Comparison of ENCODE assay signal across 1 cellular context in genomic region chr18:62988467-62988866, GRCh38.
TF ChIP-seq lines count a peak whose summit lies in the region.

No MANE protein-coding gene starts in this region.

TF ChIP-seq in SK-N-SH, 30 proteins besides CTCF, POLR2A, EP300 and RAD21 (continued from another document):
- no peak for TF ChIP-seq IRF3 (IDR thresholded peaks at IDR 0.05; ENCODE audit: low read depth, low read length)
- no peak for TF ChIP-seq GABPA (IDR thresholded peaks at IDR 0.05; ENCODE audit: low read depth)
- no peak for TF ChIP-seq SIN3A (IDR thresholded peaks at IDR 0.05; ENCODE audit: borderline replicate concordance, low read depth, low read length)
